In genomic region chr16:88582912-88583575, GRCh38 we compare ENCODE assay signal across 18 cellular contexts. TPM values are rescaled to one million over a fixed set of nuclear protein-coding genes. Genes with fewer than 3 reads are reported as not detected.
DNase-seq lines count a peak whose midpoint lies in the region; ATAC-seq and TF ChIP-seq lines count a peak whose summit lies in the region.
"Had no signal": no experiment of that assay in that cellular context is flagged by ENCODE, and none has a peak within 500 bp of the region (broad histone marks: within the 10 kb centered on the region; RNA-seq: fewer than 3 reads in every experiment).

No MANE protein-coding gene starts in this region.

- peak; percentile 24 for ATAC-seq in CD4-positive, alpha-beta T cell (ENCODE audit: poor library complexity)
- ATAC-seq in naive thymus-derived CD8-positive, alpha-beta T cell = no peak
- ATAC-seq in GM19395 (IDR thresholded peaks at IDR 0.05; ENCODE audit: unreplicated experiment) = no peak

- no peaks in the 10 kb centered on the region for H3K9me3 ChIP-seq in CD4-positive, alpha-beta T cell (ENCODE audit: control insufficient read depth, low read length)
- H3K9me3 ChIP-seq: BE2C, Caco-2, HAP-1, SJCRH30 had no signal

- CTCF ChIA-PET in CD4-positive, alpha-beta T cell (lab: Charles Lee) = no interaction called here
- CTCF ChIA-PET in activated CD4-positive, alpha-beta memory T cell treated with anti-CD3 and anti-CD28 coated beads for 36 hours (lab: Charles Lee) = interaction anchor here (1.0 kb wide), 1 partner anchor 13 kb away, joined by 3 read pairs; the partner anchor contains the start of gene ZC3H18

- H3K9me3 Mint-ChIP-seq in activated T-cell treated with anti-CD3 and anti-CD28 coated beads, Interleukin-2, amount 50 U/mL, for 24 hours = no peaks in the 10 kb centered on the region
- no peaks in the 10 kb centered on the region for H3K9me3 Mint-ChIP-seq in CD4-positive, alpha-beta T cell
- no peaks in the 10 kb centered on the region for H3K9me3 Mint-ChIP-seq in activated CD4-positive, alpha-beta memory T cell treated with anti-CD3 and anti-CD28 coated beads for 36 hours
- H3K9me3 Mint-ChIP-seq in naive thymus-derived CD8-positive, alpha-beta T cell = no peaks in the 10 kb centered on the region

- no peak for TF ChIP-seq CTCF in CD4-positive, alpha-beta T cell (IDR thresholded peaks at IDR 0.05)

- H3K27ac ChIP-seq in CD4-positive, alpha-beta T cell (ENCODE audit: low read depth, low read length) = no peak overlapping the region
- H3K27ac ChIP-seq: SJCRH30 had no signal

- peaks cover 63% of the 10 kb centered on the region for H3K4me1 Mint-ChIP-seq in activated T-cell treated with anti-CD3 and anti-CD28 coated beads, Interleukin-2, amount 50 U/mL, for 24 hours (ENCODE audit: low read depth)
- H3K4me1 Mint-ChIP-seq in CD4-positive, alpha-beta T cell (ENCODE audit: low read depth) = peaks cover 54% of the 10 kb centered on the region
- peaks cover 45% of the 10 kb centered on the region for H3K4me1 Mint-ChIP-seq in activated CD4-positive, alpha-beta memory T cell treated with anti-CD3 and anti-CD28 coated beads for 36 hours (ENCODE audit: low read depth)
- H3K4me1 Mint-ChIP-seq in naive thymus-derived CD8-positive, alpha-beta T cell = peaks cover 30 to 70% (median 47%) of the 10 kb centered on the region in 4 donors

- H3K27me3 ChIP-seq in CD4-positive, alpha-beta T cell (ENCODE audit: control insufficient read depth, insufficient read depth, low read length) = no peaks in the 10 kb centered on the region
- H3K27me3 ChIP-seq: BE2C, SJCRH30 had no signal

- no peak for DNase-seq in activated T-cell treated with anti-CD3 and anti-CD28 coated beads, Interleukin-2, amount 50 U/mL, for 24 hours
- DNase-seq in activated T-cell treated with anti-CD3 and anti-CD28 coated beads, Interleukin-2, amount 50 U/mL, for 48 hours = no peak
- DNase-seq in CD4-positive, alpha-beta T cell = no peak
- DNase-seq in activated CD4-positive, alpha-beta memory T cell treated with anti-CD3 and anti-CD28 coated beads for 36 hours = peak; percentile 33
- DNase-seq in naive thymus-derived CD8-positive, alpha-beta T cell = no peak
- no peak for DNase-seq in A172 (ENCODE audit: low spot score)
- DNase-seq: BE2C, Caco-2, DMS 273 treated with DMSO at 0.1 percent for 48 hours, DMS79 treated with DMSO at 0.1 percent for 48 hours, NCI-H1694, NCI-H2081, NCI-H2171, NCI-H526, SJCRH30 had no signal

- H3K27ac Mint-ChIP-seq in activated T-cell treated with anti-CD3 and anti-CD28 coated beads, Interleukin-2, amount 50 U/mL, for 24 hours = peak overlapping the region; percentile 71
- no peak overlapping the region for H3K27ac Mint-ChIP-seq in CD4-positive, alpha-beta T cell
- H3K27ac Mint-ChIP-seq in activated CD4-positive, alpha-beta memory T cell treated with anti-CD3 and anti-CD28 coated beads for 36 hours = peak overlapping the region; percentile 68
- H3K27ac Mint-ChIP-seq in naive thymus-derived CD8-positive, alpha-beta T cell = peak overlapping the region in 6 of 10 donors; percentile 27 to 75 (median 40)

- peaks cover 97% of the 10 kb centered on the region for H3K36me3 Mint-ChIP-seq in activated T-cell treated with anti-CD3 and anti-CD28 coated beads, Interleukin-2, amount 50 U/mL, for 24 hours (ENCODE audit: low read depth)
- H3K36me3 Mint-ChIP-seq in CD4-positive, alpha-beta T cell (ENCODE audit: low read depth) = peaks cover 75% of the 10 kb centered on the region
- H3K36me3 Mint-ChIP-seq in activated CD4-positive, alpha-beta memory T cell treated with anti-CD3 and anti-CD28 coated beads for 36 hours = peaks cover 40% of the 10 kb centered on the region
- H3K36me3 Mint-ChIP-seq in naive thymus-derived CD8-positive, alpha-beta T cell = peaks cover 5 to 66% (median 7%) of the 10 kb centered on the region in 3 donors

- POLR2A ChIA-PET in CD4-positive, alpha-beta T cell (lab: Charles Lee) = interaction anchor here (1.2 kb wide), 1 partner anchor 13 kb away, joined by 5 read pairs; no protein-coding TSS in a partner anchor
- POLR2A ChIA-PET in activated CD4-positive, alpha-beta memory T cell treated with anti-CD3 and anti-CD28 coated beads for 36 hours (lab: Charles Lee) = interaction anchor here (1.3 kb wide), 1 partner anchor 12 kb away, joined by 4 read pairs; the partner anchor contains the start of gene ZC3H18
- POLR2A ChIA-PET in naive thymus-derived CD8-positive, alpha-beta T cell (lab: Charles Lee) = interaction anchor here (1.4 kb wide), 1 partner anchor 11 kb away, joined by 3 read pairs; no protein-coding TSS in a partner anchor

- no peaks in the 10 kb centered on the region for H3K27me3 Mint-ChIP-seq in activated T-cell treated with anti-CD3 and anti-CD28 coated beads, Interleukin-2, amount 50 U/mL, for 24 hours
- no peaks in the 10 kb centered on the region for H3K27me3 Mint-ChIP-seq in CD4-positive, alpha-beta T cell
- no peaks in the 10 kb centered on the region for H3K27me3 Mint-ChIP-seq in activated CD4-positive, alpha-beta memory T cell treated with anti-CD3 and anti-CD28 coated beads for 36 hours
- H3K27me3 Mint-ChIP-seq in naive thymus-derived CD8-positive, alpha-beta T cell = no peaks in the 10 kb centered on the region

- no peak overlapping the region for H3K4me3 Mint-ChIP-seq in activated T-cell treated with anti-CD3 and anti-CD28 coated beads, Interleukin-2, amount 50 U/mL, for 24 hours
- no peak overlapping the region for H3K4me3 Mint-ChIP-seq in CD4-positive, alpha-beta T cell
- H3K4me3 Mint-ChIP-seq in activated CD4-positive, alpha-beta memory T cell treated with anti-CD3 and anti-CD28 coated beads for 36 hours = no peak overlapping the region
- H3K4me3 Mint-ChIP-seq in naive thymus-derived CD8-positive, alpha-beta T cell = peak overlapping the region in 3 of 10 donors; percentile 14 to 23 (median 22)

- intact Hi-C loops in CD4-positive, alpha-beta T cell (cut with DNase I, micrococcal nuclease) = loop anchor here in 1 of 2 experiments (10.0 kb wide), 1 partner anchor 52 kb away; the partner anchor contains the start of gene IL17C
- intact Hi-C loops in activated CD4-positive, alpha-beta memory T cell treated with anti-CD3 and anti-CD28 coated beads for 36 hours (cut with micrococcal nuclease) = no loop called here

RNA-seq across cellular contexts. Expression of gene ZC3H18, which starts 12.8 kb away (rescaled TPM):
- 10 to 100 TPM; 92.6 to 93.7 TPM for total RNA-seq in CD4-positive, alpha-beta T cell
- 10 to 100 TPM; 72.0 to 72.7 TPM for total RNA-seq in activated CD4-positive, alpha-beta memory T cell treated with anti-CD3 and anti-CD28 coated beads for 36 hours
- 10 to 100 TPM; 78.7 to 81.2 TPM for total RNA-seq in naive thymus-derived CD8-positive, alpha-beta T cell
- 10 to 100 TPM in 2 of 3 donors, 1 to 10 TPM in 1; 7.3 to 25.1 (median 15.9) TPM for polyA plus RNA-seq in naive thymus-derived CD8-positive, alpha-beta T cell
- 17.7 and 18.3 TPM in 2 replicates for total RNA-seq in A172 (2014; rRNA removed; shearing (Covaris generic))

RNA-seq across cellular contexts. Expression of gene IL17C, which starts 55.3 kb away (rescaled TPM):
- total RNA-seq in CD4-positive, alpha-beta T cell = under 1 TPM in 1 of 2 experiments, not detected in 1; 0.77 TPM
- total RNA-seq in activated CD4-positive, alpha-beta memory T cell treated with anti-CD3 and anti-CD28 coated beads for 36 hours = under 1 TPM in 1 of 2 experiments, not detected in 1; 0.22 TPM
- under 1 TPM; 0.49 to 0.60 TPM for total RNA-seq in naive thymus-derived CD8-positive, alpha-beta T cell
- under 1 TPM in 2 of 3 donors, not detected in 1; 0.16 to 0.69 TPM for polyA plus RNA-seq in naive thymus-derived CD8-positive, alpha-beta T cell
- not detected in 2 replicates for total RNA-seq in A172 (2014; rRNA removed; shearing (Covaris generic))
- total RNA-seq: Caco-2, HT1080, SJCRH30 had no signal
